14 cellular contexts compared by ENCODE assay signal in genomic region chr5:5573798-5574380, GRCh38.
DNase-seq lines count a peak whose midpoint lies in the region; ATAC-seq and TF ChIP-seq lines count a peak whose summit lies in the region.
"Had no signal": no experiment of that assay in that cellular context is flagged by ENCODE, and none has a peak within 500 bp of the region (broad histone marks: within the 10 kb centered on the region; RNA-seq: fewer than 3 reads in every experiment).

No MANE protein-coding gene starts in this region.

- intact Hi-C loops in esophagus squamous epithelium (cut with DNase I) (no loop called here), sigmoid colon (cut with DNase I) (loop anchor here (5.0 kb wide), 1 partner anchor 72 kb away; no protein-coding TSS in a partner anchor), upper lobe of right lung (cut with DNase I) (no loop called here)

- H3K27ac ChIP-seq in esophagus squamous epithelium (peak overlapping the region in 3 of 4 donors; percentile 66 to 78 (median 77)), sigmoid colon (peak overlapping the region; percentile 74 to 87 (median 80)), upper lobe of right lung (no peak overlapping the region), MM.1S (ENCODE audit: low read length) (no peak overlapping the region)
- H3K27ac ChIP-seq: C4-2B had no signal

- H3K4me3 ChIP-seq in H7 (ENCODE audit: insufficient read depth, low read depth, low read length) (no peak overlapping the region), esophagus squamous epithelium (no peak overlapping the region), sigmoid colon (no peak overlapping the region), upper lobe of right lung (no peak overlapping the region), MM.1S (ENCODE audit: low read length) (no peak overlapping the region)

- no peaks in the 10 kb centered on the region for H3K36me3 ChIP-seq in H7 (replicated peaks; ENCODE audit: control insufficient read depth, insufficient read depth, low read length)
- H3K36me3 ChIP-seq in esophagus squamous epithelium, result no peaks in the 10 kb centered on the region
- H3K36me3 ChIP-seq in sigmoid colon, result no peaks in the 10 kb centered on the region
- no peaks in the 10 kb centered on the region for H3K36me3 ChIP-seq in upper lobe of right lung
- H3K36me3 ChIP-seq in MM.1S (replicated peaks; ENCODE audit: insufficient read depth, low read length), result no peaks in the 10 kb centered on the region

- no peak overlapping the region for H3K27ac Mint-ChIP-seq in activated naive CD4-positive, alpha-beta T cell treated with anti-CD3 and anti-CD28 coated beads, Interleukin-2, amount 50 U/mL, for 72 hours
- H3K27ac Mint-ChIP-seq: HFFc6 had no signal

- H3K4me1 ChIP-seq in esophagus squamous epithelium (peaks cover 0 to 7% (median 0%) of the 10 kb centered on the region in 3 donors), sigmoid colon (peaks cover 0 to 33% (median 29%) of the 10 kb centered on the region in 4 donors), upper lobe of right lung (no peaks in the 10 kb centered on the region), MM.1S (ENCODE audit: low read length) (no peaks in the 10 kb centered on the region)

- H3K4me2 ChIP-seq in MM.1S (ENCODE audit: low read depth, low read length), result no peak overlapping the region

- TF ChIP-seq POLR2A in esophagus squamous epithelium (IDR thresholded peaks at IDR 0.05), result no peak
- no peak for TF ChIP-seq POLR2A in sigmoid colon (IDR thresholded peaks at IDR 0.05)

- TF ChIP-seq EP300 in sigmoid colon (IDR thresholded peaks at IDR 0.05), result no peak

- no peaks in the 10 kb centered on the region for H3K27me3 ChIP-seq in H7 (ENCODE audit: control insufficient read depth, insufficient read depth, low read length)
- H3K27me3 ChIP-seq in esophagus squamous epithelium, result no peaks in the 10 kb centered on the region
- H3K27me3 ChIP-seq in sigmoid colon, result no peaks in the 10 kb centered on the region
- no peaks in the 10 kb centered on the region for H3K27me3 ChIP-seq in upper lobe of right lung
- no peaks in the 10 kb centered on the region for H3K27me3 ChIP-seq in MM.1S (replicated peaks; ENCODE audit: insufficient read depth, low read length)

- H3K36me3 Mint-ChIP-seq in activated naive CD4-positive, alpha-beta T cell treated with anti-CD3 and anti-CD28 coated beads, Interleukin-2, amount 50 U/mL, for 72 hours, result no peaks in the 10 kb centered on the region

- H3K9me3 ChIP-seq in esophagus squamous epithelium (no peaks in the 10 kb centered on the region), sigmoid colon (no peaks in the 10 kb centered on the region), upper lobe of right lung (no peaks in the 10 kb centered on the region), MM.1S (replicated peaks; ENCODE audit: insufficient read depth, low read length) (no peaks in the 10 kb centered on the region)

- H3K9me3 Mint-ChIP-seq in activated naive CD4-positive, alpha-beta T cell treated with anti-CD3 and anti-CD28 coated beads, Interleukin-2, amount 50 U/mL, for 72 hours, result no peaks in the 10 kb centered on the region

- no peaks in the 10 kb centered on the region for H3K79me2 ChIP-seq in MM.1S (ENCODE audit: low read length)

- H3F3A ChIP-seq in MM.1S (ENCODE audit: insufficient read depth, low read length), result no peaks in the 10 kb centered on the region

- no peak overlapping the region for H3K9ac ChIP-seq in MM.1S (ENCODE audit: low read length)

- H2AFZ ChIP-seq in MM.1S (ENCODE audit: low read length), result no peak overlapping the region

- DNase-seq in H7 (peak; percentile 30), esophagus squamous epithelium (lab: John Stamatoyannopoulos, UW) (no peak), sigmoid colon (no peak), upper lobe of right lung (no peak), NCI-H69 (lab: John Stamatoyannopoulos, UW) (no peak), MM.1S (no peak)
- DNase-seq in activated naive CD4-positive, alpha-beta T cell treated with anti-CD3 and anti-CD28 coated beads, Interleukin-2, amount 50 U/mL, for 72 hours (ENCODE audit: low spot score in 2 of 2), result no peak
- DNase-seq: GF-D8, HFFc6, KG1, NCI-H1436, NCI-H2029, NCI-H510A had no signal

- ATAC-seq in upper lobe of right lung, result peak; percentile 22
- ATAC-seq in activated naive CD4-positive, alpha-beta T cell treated with anti-CD3 and anti-CD28 coated beads, Interleukin-2, amount 50 U/mL, for 72 hours, result no peak

- WGBS in esophagus squamous epithelium, 2 donors, result 67 to 92% methylated on average over 2 to 10 of the region's 15 CpGs
- WGBS in sigmoid colon, 2 donors, result 88 to 90% methylated on average over 15 of the region's 15 CpGs

- no peaks in the 10 kb centered on the region for H3K9me2 ChIP-seq in MM.1S (replicated peaks; ENCODE audit: insufficient read depth, low read length)

- no peaks in the 10 kb centered on the region for H4K20me1 ChIP-seq in MM.1S (ENCODE audit: insufficient read depth, low read length)

- TF ChIP-seq CTCF in esophagus squamous epithelium (IDR thresholded peaks at IDR 0.05), result no peak
- TF ChIP-seq CTCF in sigmoid colon (IDR thresholded peaks at IDR 0.05), result no peak
- no peak for TF ChIP-seq CTCF in upper lobe of right lung (IDR thresholded peaks at IDR 0.05)
- TF ChIP-seq CTCF in MM.1S (IDR thresholded peaks at IDR 0.05; ENCODE audit: low read length), result no peak

Comparison
In these comparisons a context has a peak if more than half of its experiments do, and no peak if none do; other contexts are left out.
1. H3K27ac ChIP-seq: peak in esophagus squamous epithelium (3 of 4) and sigmoid colon (4 of 4); none in upper lobe of right lung (single experiment) and MM.1S (single experiment).